ENCODE assay signal across 12 cellular contexts in the genomic region with DNA sequence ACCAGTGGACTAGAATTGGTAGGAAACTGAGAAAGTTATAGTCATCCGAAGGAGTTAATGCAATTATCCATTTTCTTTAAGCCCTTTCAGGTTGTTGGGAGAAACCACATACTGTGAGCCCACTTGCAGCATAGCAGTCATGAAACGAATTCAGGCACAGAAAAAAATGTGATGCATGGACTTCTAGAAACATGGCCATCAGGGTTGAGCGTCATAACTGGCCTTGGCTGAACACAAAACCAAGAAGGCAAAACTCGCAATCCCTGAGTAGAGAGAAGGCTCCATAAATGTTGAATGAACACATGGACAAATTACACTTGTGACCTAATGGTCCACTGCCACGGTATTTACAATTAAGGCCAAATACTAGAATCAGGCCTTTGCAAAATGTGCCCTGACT.
A peak's percentile ranks its signal among the peaks of the same experiment; 100 is the strongest.
DNase-seq lines count a peak whose midpoint lies in the region; TF ChIP-seq lines count a peak whose summit lies in the region.
"Had no signal": no experiment of that assay in that cellular context is flagged by ENCODE, and none has a peak within 500 bp of the region (broad histone marks: within the 10 kb centered on the region; RNA-seq: fewer than 3 reads in every experiment).

No MANE protein-coding gene starts in this region.

- H3K4me3 Mint-ChIP-seq in endothelial cell (ENCODE audit: unreplicated experiment): no peak overlapping the region
- H3K4me3 Mint-ChIP-seq in activated CD4-positive, alpha-beta memory T cell treated with anti-CD3 and anti-CD28 coated beads, Interleukin-2, amount 10 ng/mL, durations not matched to agents 7 days and 5 days: no peak overlapping the region
- H3K4me3 Mint-ChIP-seq: nephron had no signal

- H2BK120ac ChIP-seq in trophoblast cell (ENCODE audit: insufficient read depth, low read length, poor library complexity): peak overlapping the region; percentile 94

- H3K79me2 ChIP-seq in trophoblast cell (ENCODE audit: control insufficient read depth, insufficient read depth, low read length, poor library complexity): peaks cover 4% of the 10 kb centered on the region

- H3K27me3 ChIP-seq in BLaER1 (no peaks in the 10 kb centered on the region), SJSA1 (replicated peaks) (no peaks in the 10 kb centered on the region), trophoblast cell (ENCODE audit: insufficient read depth, low read length) (no peaks in the 10 kb centered on the region)

- peak overlapping the region; percentile 34 for H2BK5ac ChIP-seq in trophoblast cell (ENCODE audit: low read depth, low read length, poor library complexity)

- peak overlapping the region; percentile 11 for H4K8ac ChIP-seq in trophoblast cell (ENCODE audit: low read depth, low read length)

- H3K27me3 Mint-ChIP-seq in endothelial cell (ENCODE audit: unreplicated experiment): peaks cover 4% of the 10 kb centered on the region
- no peaks in the 10 kb centered on the region for H3K27me3 Mint-ChIP-seq in activated CD4-positive, alpha-beta memory T cell treated with anti-CD3 and anti-CD28 coated beads, Interleukin-2, amount 10 ng/mL, durations not matched to agents 7 days and 5 days

- H3K23ac ChIP-seq in trophoblast cell (ENCODE audit: low read length): no peak overlapping the region

- peak overlapping the region; percentile 74 for H3K27ac Mint-ChIP-seq in endothelial cell (ENCODE audit: unreplicated experiment)
- H3K27ac Mint-ChIP-seq in activated CD4-positive, alpha-beta memory T cell treated with anti-CD3 and anti-CD28 coated beads, Interleukin-2, amount 10 ng/mL, durations not matched to agents 7 days and 5 days: no peak overlapping the region

- peak overlapping the region; percentile 7 for H3K4ac ChIP-seq in trophoblast cell (ENCODE audit: low read depth, low read length)

- H3K4me3 ChIP-seq in BLaER1 (no peak overlapping the region), SJSA1 (no peak overlapping the region), trophoblast cell (ENCODE audit: low read depth, low read length) (no peak overlapping the region)

- CTCF ChIA-PET in activated CD4-positive, alpha-beta memory T cell treated with anti-CD3 and anti-CD28 coated beads, Interleukin-2, amount 10 ng/mL, durations not matched to agents 7 days and 5 days (lab: Charles Lee): no interaction called here

- peak overlapping the region; percentile 75 for H2BK12ac ChIP-seq in trophoblast cell (ENCODE audit: low read length)

- no peaks in the 10 kb centered on the region for H3K9me3 Mint-ChIP-seq in endothelial cell (ENCODE audit: unreplicated experiment)
- no peaks in the 10 kb centered on the region for H3K9me3 Mint-ChIP-seq in activated CD4-positive, alpha-beta memory T cell treated with anti-CD3 and anti-CD28 coated beads, Interleukin-2, amount 10 ng/mL, durations not matched to agents 7 days and 5 days
- H3K9me3 Mint-ChIP-seq: nephron had no signal

- POLR2A ChIA-PET in activated CD4-positive, alpha-beta memory T cell treated with anti-CD3 and anti-CD28 coated beads, Interleukin-2, amount 10 ng/mL, durations not matched to agents 7 days and 5 days (lab: Charles Lee): interaction anchor here (0.9 to 1.0 kb wide), 2 partner anchors 48 to 64 kb away, joined by 3 read pairs; no protein-coding TSS in a partner anchor

- no peaks in the 10 kb centered on the region for H4K20me1 ChIP-seq in BLaER1

- H3K4me1 ChIP-seq in BLaER1: peaks cover 68% of the 10 kb centered on the region
- peaks cover 16% of the 10 kb centered on the region for H3K4me1 ChIP-seq in SJSA1 (replicated peaks)
- H3K4me1 ChIP-seq in trophoblast cell (ENCODE audit: control insufficient read depth in 1 of 2, insufficient read depth in 2 of 2, low read length in 2 of 2): peaks cover 33 to 36% of the 10 kb centered on the region in 2 experiments

- peaks cover 46% of the 10 kb centered on the region for H3K79me1 ChIP-seq in trophoblast cell (ENCODE audit: low read length)

- DNase-seq in SJSA1 (ENCODE audit: low read depth in 1 of 2, low spot score in 2 of 2) (no peak), endothelial cell (ENCODE audit: low spot score) (no peak), trophoblast cell (peak in 1 of 2 donors; percentile 67), AML-193 (lab: John Stamatoyannopoulos, UW) (no peak), AG08396 (ENCODE audit: low spot score) (no peak)
- no peak for DNase-seq in stimulated activated CD4-positive, alpha-beta T cell treated with anti-CD3 and anti-CD28 coated beads, Interleukin-2, amount 100 ng/mL, for 48 hours
- no peak for DNase-seq in activated CD4-positive, alpha-beta memory T cell treated with anti-CD3 and anti-CD28 coated beads, Interleukin-2, amount 10 ng/mL, durations not matched to agents 7 days and 5 days
- DNase-seq: NCI-H1092, OCI-M1, T-helper 2 cell had no signal

- no peaks in the 10 kb centered on the region for H3K36me3 Mint-ChIP-seq in endothelial cell (ENCODE audit: low read depth, unreplicated experiment)
- H3K36me3 Mint-ChIP-seq in activated CD4-positive, alpha-beta memory T cell treated with anti-CD3 and anti-CD28 coated beads, Interleukin-2, amount 10 ng/mL, durations not matched to agents 7 days and 5 days (ENCODE audit: low read depth): peaks cover 10% of the 10 kb centered on the region

- no CpG with 5 or more reads among the region's 5 CpGs for WGBS in trophoblast cell (ENCODE audit: extremely low coverage, insufficient coverage, insufficient read length)

- H4K12ac ChIP-seq in trophoblast cell (ENCODE audit: low read depth, low read length): no peak overlapping the region

- no peak for TF ChIP-seq CTCF in endothelial cell (IDR thresholded peaks at IDR 0.05; ENCODE audit: unreplicated experiment)

- H3K4me2 ChIP-seq in BLaER1 (peak overlapping the region; percentile 81), trophoblast cell (ENCODE audit: low read length) (peak overlapping the region; percentile 8)

- H3K18ac ChIP-seq in trophoblast cell (ENCODE audit: low read length): no peak overlapping the region

- H2AK5ac ChIP-seq in trophoblast cell (ENCODE audit: low read length): no peak overlapping the region

- H2AFZ ChIP-seq in trophoblast cell (ENCODE audit: insufficient read depth, low read length, poor library complexity): no peak overlapping the region

- peaks cover 34% of the 10 kb centered on the region for H3K4me1 Mint-ChIP-seq in endothelial cell (ENCODE audit: unreplicated experiment)
- peaks cover 67% of the 10 kb centered on the region for H3K4me1 Mint-ChIP-seq in activated CD4-positive, alpha-beta memory T cell treated with anti-CD3 and anti-CD28 coated beads, Interleukin-2, amount 10 ng/mL, durations not matched to agents 7 days and 5 days

- H3K27ac ChIP-seq in BLaER1 (no peak overlapping the region), SJSA1 (peak overlapping the region; percentile 55), trophoblast cell (ENCODE audit: low read depth, low read length) (peak overlapping the region; percentile 79)

- H3K9me3 ChIP-seq in BLaER1 (peaks cover 7% of the 10 kb centered on the region; the same call in 1 of the 2 replicates), SJSA1 (replicated peaks) (no peaks in the 10 kb centered on the region), trophoblast cell (ENCODE audit: insufficient read depth, low read depth, low read length) (no peaks in the 10 kb centered on the region)

- H3K14ac ChIP-seq in trophoblast cell (ENCODE audit: low read length): peak overlapping the region; percentile 48

- H3K9ac ChIP-seq in BLaER1 (no peak overlapping the region), trophoblast cell (ENCODE audit: low read length) (no peak overlapping the region)

- H4K91ac ChIP-seq in trophoblast cell (ENCODE audit: low read depth, low read length): peak overlapping the region; percentile 69

- no peaks in the 10 kb centered on the region for H3K36me3 ChIP-seq in BLaER1
- no peaks in the 10 kb centered on the region for H3K36me3 ChIP-seq in SJSA1
- H3K36me3 ChIP-seq in trophoblast cell (ENCODE audit: control insufficient read depth in 1 of 2, insufficient read depth in 2 of 2, low read length in 2 of 2): no peaks in the 10 kb centered on the region
